Comparison of ENCODE assay signal across 14 cellular contexts in the genomic region with DNA sequence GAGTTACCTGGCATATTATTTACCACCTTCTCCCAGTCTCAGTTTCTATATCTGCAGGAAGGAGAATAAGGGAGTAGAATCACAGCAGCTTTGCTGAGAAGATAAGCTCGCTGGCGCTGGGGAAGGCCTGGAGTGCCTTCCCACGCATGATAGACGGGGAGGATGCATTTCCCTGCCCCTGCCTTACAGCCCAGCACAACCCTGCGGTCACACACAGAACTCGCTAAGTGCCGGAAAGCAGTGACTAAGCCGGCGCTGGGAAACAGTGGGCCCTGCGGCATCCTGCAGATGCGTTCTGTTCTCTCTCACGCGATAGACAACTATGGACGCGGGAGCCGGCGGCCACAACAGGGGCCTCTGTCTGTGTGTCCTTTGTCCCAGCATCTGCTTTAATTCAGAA. TPM values are rescaled to one million over a fixed set of nuclear protein-coding genes. Genes with fewer than 3 reads are reported as not detected.
DNase-seq lines count a peak whose midpoint lies in the region; ATAC-seq and TF ChIP-seq lines count a peak whose summit lies in the region.
"Had no signal": no experiment of that assay in that cellular context is flagged by ENCODE, and none has a peak within 500 bp of the region (broad histone marks: within the 10 kb centered on the region; RNA-seq: fewer than 3 reads in every experiment).

No MANE protein-coding gene starts in this region.

- peaks cover 2% of the 10 kb centered on the region for H3K4me1 Mint-ChIP-seq in activated CD4-positive, alpha-beta T cell treated with anti-CD3 and anti-CD28 coated beads, Interleukin-2, amount 10 ng/mL, durations not matched to agents 24 days and 14 days

- TF ChIP-seq CTCF in omental fat pad (IDR thresholded peaks at IDR 0.05), result no peak
- no peak for TF ChIP-seq CTCF in GM10248 (IDR thresholded peaks at IDR 0.05; ENCODE audit: control extremely low read depth, extremely low read depth, low read depth, missing control alignments)
- no peak for TF ChIP-seq CTCF in GM13976 (IDR thresholded peaks at IDR 0.05; ENCODE audit: borderline replicate concordance, control extremely low read depth, extremely low read depth, insufficient read depth, missing control alignments)

- DNase-seq in activated CD4-positive, alpha-beta T cell treated with anti-CD3 and anti-CD28 coated beads, Interleukin-2, amount 10 ng/mL, durations not matched to agents 24 days and 14 days, result peak; percentile 70
- no peak for DNase-seq in activated CD4-positive, alpha-beta T cell treated with anti-CD3 and anti-CD28 coated beads, Interleukin-2, amount 50 U/mL, for 1 hour
- DNase-seq in activated naive CD4-positive, alpha-beta T cell treated with anti-CD3 and anti-CD28 coated beads, Interleukin-2, amount 50 U/mL, for 72 hours (ENCODE audit: low spot score in 2 of 2), result no peak
- no peak for DNase-seq in omental fat pad (ENCODE audit: low spot score)
- no peak for DNase-seq in GM10248 (ENCODE audit: extremely low spot score)
- no peak for DNase-seq in GM13976 (ENCODE audit: low spot score)
- DNase-seq: aorta, NCI-H2029, RPMI8226 had no signal

- H3K27ac Mint-ChIP-seq in activated CD4-positive, alpha-beta T cell treated with anti-CD3 and anti-CD28 coated beads, Interleukin-2, amount 10 ng/mL, durations not matched to agents 24 days and 14 days, result peak overlapping the region; percentile 51
- H3K27ac Mint-ChIP-seq in activated naive CD4-positive, alpha-beta T cell treated with anti-CD3 and anti-CD28 coated beads, Interleukin-2, amount 50 U/mL, for 72 hours, result no peak overlapping the region
- H3K27ac Mint-ChIP-seq: memory B cell had no signal

- intact Hi-C loops in activated CD4-positive, alpha-beta T cell treated with anti-CD3 and anti-CD28 coated beads, Interleukin-2, amount 10 ng/mL, durations not matched to agents 24 days and 14 days (cut with micrococcal nuclease), result no loop called here

- no peak overlapping the region for H3K4me3 Mint-ChIP-seq in activated CD4-positive, alpha-beta T cell treated with anti-CD3 and anti-CD28 coated beads, Interleukin-2, amount 10 ng/mL, durations not matched to agents 24 days and 14 days
- H3K4me3 Mint-ChIP-seq: memory B cell had no signal

- POLR2A ChIA-PET in GM10248 (lab: Yijun Ruan, JAX), result no interaction called here

- no peaks in the 10 kb centered on the region for H3K9me3 Mint-ChIP-seq in activated CD4-positive, alpha-beta T cell treated with anti-CD3 and anti-CD28 coated beads, Interleukin-2, amount 10 ng/mL, durations not matched to agents 24 days and 14 days
- no peaks in the 10 kb centered on the region for H3K9me3 Mint-ChIP-seq in activated naive CD4-positive, alpha-beta T cell treated with anti-CD3 and anti-CD28 coated beads, Interleukin-2, amount 50 U/mL, for 72 hours
- H3K9me3 Mint-ChIP-seq: memory B cell had no signal

- H3K27me3 Mint-ChIP-seq in activated CD4-positive, alpha-beta T cell treated with anti-CD3 and anti-CD28 coated beads, Interleukin-2, amount 10 ng/mL, durations not matched to agents 24 days and 14 days, result no peaks in the 10 kb centered on the region

- CTCF ChIA-PET in GM10248 (lab: Yijun Ruan, JAX), result no interaction called here

- no peaks in the 10 kb centered on the region for H3K36me3 Mint-ChIP-seq in activated CD4-positive, alpha-beta T cell treated with anti-CD3 and anti-CD28 coated beads, Interleukin-2, amount 10 ng/mL, durations not matched to agents 24 days and 14 days (ENCODE audit: low read depth)
- H3K36me3 Mint-ChIP-seq in activated naive CD4-positive, alpha-beta T cell treated with anti-CD3 and anti-CD28 coated beads, Interleukin-2, amount 50 U/mL, for 72 hours, result no peaks in the 10 kb centered on the region
- H3K36me3 Mint-ChIP-seq: memory B cell had no signal

- peak; percentile 65 to 77 for ATAC-seq in activated naive CD4-positive, alpha-beta T cell treated with anti-CD3 and anti-CD28 coated beads, Interleukin-2, amount 50 U/mL, for 72 hours
- ATAC-seq in omental fat pad (ENCODE audit: low FRiP score) (peak; percentile 69), HG02981 (IDR thresholded peaks at IDR 0.05; ENCODE audit: unreplicated experiment) (no peak)

- in situ Hi-C loops in GM13976 (cut with MboI; ENCODE audit: low sequenced_read_pairs, unreplicated experiment), result no loop called here

TF ChIP-seq in PFSK-1, 5 proteins besides CTCF, POLR2A, EP300 and RAD21:
- TF ChIP-seq SIN3A (IDR thresholded peaks at IDR 0.05; ENCODE audit: borderline replicate concordance, insufficient read depth, low read length) (peak; percentile 22; the same call in 1 of the 2 replicates), FOXP2 (optimal IDR thresholded peaks at IDR 0.05; ENCODE audit: borderline replicate concordance, extremely low read depth, extremely low read length, insufficient read depth) (peak; percentile 56), TAF1 (IDR thresholded peaks at IDR 0.05; ENCODE audit: borderline replicate concordance, insufficient read depth, low read length) (no peak)

RNA-seq across cellular contexts. Expression of gene CA5A, which starts 4.8 kb away (rescaled TPM):
- not detected in 2 replicates for total RNA-seq in activated CD4-positive, alpha-beta T cell treated with anti-CD3 and anti-CD28 coated beads, Interleukin-2, amount 10 ng/mL, durations not matched to agents 24 days and 14 days
- 0.09 TPM for polyA plus RNA-seq in PFSK-1 (2012; ENCODE audit: insufficient read length, low read depth)
- not detected for total RNA-seq in activated naive CD4-positive, alpha-beta T cell treated with anti-CD3 and anti-CD28 coated beads, Interleukin-2, amount 50 U/mL, for 72 hours
- total RNA-seq in omental fat pad, result not detected
- total RNA-seq: aorta, tibial nerve had no signal
- polyA plus RNA-seq: AG04450 had no signal

RNA-seq across cellular contexts. Expression of gene BANP, which starts 19.7 kb away (rescaled TPM):
- total RNA-seq in activated CD4-positive, alpha-beta T cell treated with anti-CD3 and anti-CD28 coated beads, Interleukin-2, amount 10 ng/mL, durations not matched to agents 24 days and 14 days, result 36.8 and 44.9 TPM in 2 replicates
- polyA plus RNA-seq in PFSK-1 (2012; ENCODE audit: insufficient read length, low read depth), result 34.9 TPM
- 10 to 100 TPM; 44.6 to 46.8 TPM for total RNA-seq in activated naive CD4-positive, alpha-beta T cell treated with anti-CD3 and anti-CD28 coated beads, Interleukin-2, amount 50 U/mL, for 72 hours
- total RNA-seq in omental fat pad, result 10 to 100 TPM; 20.5 to 35.8 (median 24.6) TPM
